Comparison of ENCODE assay signal across 19 cellular contexts in genomic region chr4:96649536-96649935, GRCh38.
DNase-seq lines count a peak whose midpoint lies in the region; ATAC-seq and TF ChIP-seq lines count a peak whose summit lies in the region.
"Had no signal": no experiment of that assay in that cellular context is flagged by ENCODE, and none has a peak within 500 bp of the region (broad histone marks: within the 10 kb centered on the region; RNA-seq: fewer than 3 reads in every experiment).

No MANE protein-coding gene starts in this region.

- no peaks in the 10 kb centered on the region for H3K36me3 ChIP-seq in CD8-positive, alpha-beta T cell (ENCODE audit: insufficient read depth, low read length)

- no peak for TF ChIP-seq CTCF in CD8-positive, alpha-beta T cell (IDR thresholded peaks at IDR 0.05)

- intact Hi-C loops in CD8-positive, alpha-beta T cell (cut with DNase I, micrococcal nuclease), result no loop called here

- H3K4me3 Mint-ChIP-seq in CD8-positive, alpha-beta T cell, result no peak overlapping the region
- H3K4me3 Mint-ChIP-seq: stimulated activated memory B cell treated with anti-CD40 and anti-IgM and Interleukin-4, amounts not matched to agents 10 μg/mL and 1 μg/mL and 100 μg/mL, for 72 hours; T-helper 2 cell treated with Interferon-gamma antibody and Interleukin-4, amounts not matched to agents 5 μg/mL and 100 μg/mL, for 36 hours had no signal

- no peaks in the 10 kb centered on the region for H3K27me3 Mint-ChIP-seq in CD8-positive, alpha-beta T cell (ENCODE audit: low read depth)
- H3K27me3 Mint-ChIP-seq: stimulated activated memory B cell treated with anti-CD40 and anti-IgM and Interleukin-4, amounts not matched to agents 10 μg/mL and 1 μg/mL and 100 μg/mL, for 72 hours had no signal

- H3K4me1 ChIP-seq in CD8-positive, alpha-beta T cell (ENCODE audit: insufficient read depth, low read length), result no peaks in the 10 kb centered on the region

- no peak for ATAC-seq in HG03432 (IDR thresholded peaks at IDR 0.05; ENCODE audit: unreplicated experiment)
- ATAC-seq in CD8-positive, alpha-beta T cell, result no peak
- ATAC-seq: stimulated activated memory B cell treated with anti-CD40 and anti-IgM and Interleukin-4, amounts not matched to agents 10 μg/mL and 1 μg/mL and 100 μg/mL, for 72 hours had no signal

- peaks cover 8% of the 10 kb centered on the region for H3K9me3 Mint-ChIP-seq in CD8-positive, alpha-beta T cell

- no peak overlapping the region for H3K27ac ChIP-seq in CD8-positive, alpha-beta T cell (ENCODE audit: low read depth, low read length)
- H3K27ac ChIP-seq: KMS-11 had no signal

- H3K36me3 Mint-ChIP-seq in CD8-positive, alpha-beta T cell, result no peaks in the 10 kb centered on the region
- H3K36me3 Mint-ChIP-seq: stimulated activated memory B cell treated with anti-CD40 and anti-IgM and Interleukin-4, amounts not matched to agents 10 μg/mL and 1 μg/mL and 100 μg/mL, for 72 hours had no signal

- CTCF ChIA-PET in CD8-positive, alpha-beta T cell (lab: Charles Lee), result no interaction called here

- DNase-seq in Caki2 (ENCODE audit: low read depth) (peak; percentile 21), M059J (ENCODE audit: low read depth) (peak; percentile 89), amniotic epithelial cell (ENCODE audit: low read depth) (peak; percentile 77), iris pigment epithelial cell (ENCODE audit: low read depth) (peak; percentile 82), iPS-NIHi11 (ENCODE audit: low spot score) (no peak), NCI-H2029 treated with DMSO at 0.1 percent for 48 hours (lab: John Stamatoyannopoulos, UW) (no peak)
- no peak for DNase-seq in CD8-positive, alpha-beta T cell
- DNase-seq: activated CD4-positive, alpha-beta T cell treated with anti-CD3 and anti-CD28 coated beads, Interleukin-2, amount 50 U/mL, for 4 hours; amniotic stem cell; COR-L47; mesendoderm; NCI-H187; NCI-H524; occipital lobe; RPMI8226 had no signal

- no peaks in the 10 kb centered on the region for H3K4me1 Mint-ChIP-seq in CD8-positive, alpha-beta T cell (ENCODE audit: low read depth)
- H3K4me1 Mint-ChIP-seq: stimulated activated memory B cell treated with anti-CD40 and anti-IgM and Interleukin-4, amounts not matched to agents 10 μg/mL and 1 μg/mL and 100 μg/mL, for 72 hours had no signal

- POLR2A ChIA-PET in CD8-positive, alpha-beta T cell (lab: Charles Lee), result no interaction called here

- no peaks in the 10 kb centered on the region for H3K27me3 ChIP-seq in CD8-positive, alpha-beta T cell (ENCODE audit: insufficient read depth, low read length)

- no peak overlapping the region for H3K27ac Mint-ChIP-seq in CD8-positive, alpha-beta T cell
- H3K27ac Mint-ChIP-seq: stimulated activated memory B cell treated with anti-CD40 and anti-IgM and Interleukin-4, amounts not matched to agents 10 μg/mL and 1 μg/mL and 100 μg/mL, for 72 hours; T-helper 2 cell treated with Interferon-gamma antibody and Interleukin-4, amounts not matched to agents 5 μg/mL and 100 μg/mL, for 36 hours had no signal

- in situ Hi-C loops in Caki2 (cut with HindIII; ENCODE audit: low pct_unique_long_range_greater_than_20kb, low sequenced_read_pairs), result no loop called here

- no peak overlapping the region for H3K4me3 ChIP-seq in CD8-positive, alpha-beta T cell (ENCODE audit: low read depth, low read length)

- no peaks in the 10 kb centered on the region for H3K9me3 ChIP-seq in CD8-positive, alpha-beta T cell (ENCODE audit: low read length)

Comparison
In these comparisons a context has a peak if more than half of its experiments do, and no peak if none do; other contexts are left out.
1. DNase-seq: peak in Caki2 (single experiment), M059J (single experiment), amniotic epithelial cell (single experiment) and iris pigment epithelial cell (single experiment); none in CD8-positive, alpha-beta T cell (0 of 7), iPS-NIHi11 (single experiment) and NCI-H2029 treated with DMSO at 0.1 percent for 48 hours (single experiment).